In genomic region chr9:4126184-4126865, GRCh38 we compare ENCODE assay signal across 12 cellular contexts.
DNase-seq lines count a peak whose midpoint lies in the region; ATAC-seq, FAIRE-seq and TF ChIP-seq lines count a peak whose summit lies in the region.
"Had no signal": no experiment of that assay in that cellular context is flagged by ENCODE, and none has a peak within 500 bp of the region (broad histone marks: within the 10 kb centered on the region; RNA-seq: fewer than 3 reads in every experiment).

No MANE protein-coding gene starts in this region.

- H3K4me2 ChIP-seq in endothelial cell of umbilical vein (ENCODE audit: insufficient read depth, low read length), result no peak overlapping the region

- no peaks in the 10 kb centered on the region for H3K79me2 ChIP-seq in endothelial cell of umbilical vein (ENCODE audit: control insufficient read depth, insufficient read depth, low read length)

- intact Hi-C loops in endothelial cell of umbilical vein (cut with micrococcal nuclease), result no loop called here
- intact Hi-C loops in psoas muscle (cut with DNase I), result no loop called here
- intact Hi-C loops in Right ventricle myocardium superior (cut with DNase I), result no loop called here

- no peak overlapping the region for H3K4me3 ChIP-seq in BJ (ENCODE audit: low read depth, low read length)
- H3K4me3 ChIP-seq in endothelial cell of umbilical vein (replicated peaks in 1 of 3; ENCODE audit: insufficient read depth in 1 of 3, low read depth in 1 of 3, low read length in 3 of 3), result no peak overlapping the region
- no peak overlapping the region for H3K4me3 ChIP-seq in psoas muscle
- H3K4me3 ChIP-seq: heart left ventricle, spleen had no signal

- H2AFZ ChIP-seq in endothelial cell of umbilical vein (ENCODE audit: low read depth, low read length), result no peak overlapping the region

- POLR2A ChIA-PET in BJ (lab: Charles Lee), result interaction anchor here (0.8 kb wide), 1 partner anchor 11 kb away, joined by 3 read pairs; no protein-coding TSS in a partner anchor
- POLR2A ChIA-PET in endothelial cell of umbilical vein (lab: Charles Lee), result interaction anchor here (0.6 kb wide), 1 partner anchor 47 kb away, joined by 3 read pairs; no protein-coding TSS in a partner anchor

- 69 to 82% (median 77%) methylated on average over 2 of the region's 2 CpGs for WGBS in psoas muscle, 3 donors

- no TSS peak for BruUV-seq in endothelial cell of umbilical vein (replicated peaks; lab: Mats Ljungman, UMichigan)

- CTCF ChIA-PET in BJ (lab: Yijun Ruan, JAX), result interaction anchor here (1.4 to 2.9 kb wide), 2 partner anchors 10 to 11 kb away, joined by 3 to 10 read pairs; no protein-coding TSS in a partner anchor
- CTCF ChIA-PET in endothelial cell of umbilical vein (lab: Charles Lee), result interaction anchor here (0.9 to 2.4 kb wide), 6 partner anchors 10 to 213 kb away, joined by 3 to 16 read pairs (median 7); no protein-coding TSS in a partner anchor

- FAIRE-seq in endothelial cell of umbilical vein (lab: Jason Lieb, UNC), result peak; percentile 35
- FAIRE-seq: HTR-8/SVneo had no signal

- H4K20me1 ChIP-seq in endothelial cell of umbilical vein (replicated peaks; ENCODE audit: control insufficient read depth, extremely low read depth, insufficient read depth, low read length), result no peaks in the 10 kb centered on the region

- TF ChIP-seq POLR2A in endothelial cell of umbilical vein (IDR thresholded peaks at IDR 0.05; ENCODE audit: low read depth, low read length), result no peak

- H3K4me1 ChIP-seq in endothelial cell of umbilical vein (ENCODE audit: control insufficient read depth, extremely low read depth, insufficient read depth, low read length) (peaks cover 14% of the 10 kb centered on the region), psoas muscle (no peaks in the 10 kb centered on the region)
- H3K4me1 ChIP-seq: spleen had no signal

- H3K27me3 ChIP-seq in BJ (ENCODE audit: control insufficient read depth, insufficient read depth, low read length) (no peaks in the 10 kb centered on the region), endothelial cell of umbilical vein (ENCODE audit: control insufficient read depth in 2 of 2, insufficient read depth in 2 of 2, low read length in 2 of 2) (no peaks in the 10 kb centered on the region), psoas muscle (ENCODE audit: insufficient read depth in 3 of 3, low read length in 2 of 3) (no peaks in the 10 kb centered on the region)
- H3K27me3 ChIP-seq: heart left ventricle, spleen had no signal

- DNase-seq in BJ (ENCODE audit: low read depth), result peak; percentile 59
- DNase-seq in LoVo (ENCODE audit: low spot score), result peak; percentile 47
- peak; percentile 22 for DNase-seq in endothelial cell of umbilical vein (ENCODE audit: low read depth, low spot score)
- peak; percentile 50 for DNase-seq in myocyte (ENCODE audit: low read depth)
- DNase-seq in T-helper 1 cell, result no peak
- no peak for DNase-seq in psoas muscle
- DNase-seq in Right ventricle myocardium superior, result no peak
- no peak for DNase-seq in superior temporal gyrus (ENCODE audit: extremely low spot score)
- DNase-seq: activated T-cell treated with anti-CD3 and anti-CD28 coated beads, Interleukin-2, amount 50 U/mL, for 24 hours; heart left ventricle; spleen had no signal

- peaks cover 1% of the 10 kb centered on the region; the same call in 1 of the 2 replicates for H3K36me3 ChIP-seq in BJ (ENCODE audit: control insufficient read depth, insufficient read depth, low read length)
- H3K36me3 ChIP-seq in endothelial cell of umbilical vein (ENCODE audit: control insufficient read depth in 2 of 2, extremely low read depth in 1 of 2, insufficient read depth in 2 of 2, low read length in 2 of 2), result no peaks in the 10 kb centered on the region
- no peaks in the 10 kb centered on the region for H3K36me3 ChIP-seq in psoas muscle (ENCODE audit: insufficient read depth in 1 of 2, low read depth in 1 of 2)
- H3K36me3 ChIP-seq: heart left ventricle, spleen had no signal

- H3K9ac ChIP-seq in endothelial cell of umbilical vein (replicated peaks; ENCODE audit: extremely low read depth, insufficient read depth, low read length), result no peak overlapping the region

- TF ChIP-seq CTCF in BJ (IDR thresholded peaks at IDR 0.05; ENCODE audit: insufficient read depth, low read depth, low read length) (no peak), endothelial cell of umbilical vein (IDR thresholded peaks at IDR 0.05; ENCODE audit: extremely low read depth in 1 of 2, insufficient read depth in 1 of 2, low read depth in 1 of 2, low read length in 2 of 2) (no peak), psoas muscle (IDR thresholded peaks at IDR 0.05) (no peak)

- ATAC-seq in psoas muscle (no peak), Right ventricle myocardium superior (ENCODE audit: poor library complexity) (no peak)
- ATAC-seq: heart left ventricle had no signal

- no peaks in the 10 kb centered on the region for H3K9me1 ChIP-seq in endothelial cell of umbilical vein (replicated peaks; ENCODE audit: control insufficient read depth, extremely low read depth, insufficient read depth, low read length)

- dilution Hi-C loops in endothelial cell of umbilical vein (cut with MboI; ENCODE audit: extremely low pct_ligation_motif_present, low sequenced_read_pairs), result no loop called here

- H3K9me3 ChIP-seq in endothelial cell of umbilical vein (replicated peaks; ENCODE audit: control insufficient read depth, insufficient read depth, low read length) (no peaks in the 10 kb centered on the region), psoas muscle (no peaks in the 10 kb centered on the region)

- H3K27ac ChIP-seq in endothelial cell of umbilical vein (ENCODE audit: insufficient read depth, low read depth, low read length), result no peak overlapping the region
- H3K27ac ChIP-seq in psoas muscle, result no peak overlapping the region
- H3K27ac ChIP-seq: spleen had no signal

TF ChIP-seq in endothelial cell of umbilical vein, 7 proteins besides CTCF, POLR2A, EP300 and RAD21:
- TF ChIP-seq JUN (IDR thresholded peaks at IDR 0.05; ENCODE audit: borderline replicate concordance, insufficient read depth, insufficient read length, low read depth) (peak; percentile 57), FOS (IDR thresholded peaks at IDR 0.05; ENCODE audit: borderline replicate concordance, insufficient read depth, low read length) (peak; percentile 74), GATA2 (IDR thresholded peaks at IDR 0.05; ENCODE audit: insufficient read depth, insufficient read length, low read depth, low read length) (no peak)

Comparison
In these comparisons a context has a peak if more than half of its experiments do, and no peak if none do; other contexts are left out.
1. DNase-seq: peak in BJ (single experiment), LoVo (single experiment), endothelial cell of umbilical vein (single experiment) and myocyte (single experiment); none in T-helper 1 cell (0 of 5), psoas muscle (0 of 2), Right ventricle myocardium superior (single experiment) and superior temporal gyrus (single experiment).